Comparison of ENCODE assay signal across 1 cellular context in the genomic region with DNA sequence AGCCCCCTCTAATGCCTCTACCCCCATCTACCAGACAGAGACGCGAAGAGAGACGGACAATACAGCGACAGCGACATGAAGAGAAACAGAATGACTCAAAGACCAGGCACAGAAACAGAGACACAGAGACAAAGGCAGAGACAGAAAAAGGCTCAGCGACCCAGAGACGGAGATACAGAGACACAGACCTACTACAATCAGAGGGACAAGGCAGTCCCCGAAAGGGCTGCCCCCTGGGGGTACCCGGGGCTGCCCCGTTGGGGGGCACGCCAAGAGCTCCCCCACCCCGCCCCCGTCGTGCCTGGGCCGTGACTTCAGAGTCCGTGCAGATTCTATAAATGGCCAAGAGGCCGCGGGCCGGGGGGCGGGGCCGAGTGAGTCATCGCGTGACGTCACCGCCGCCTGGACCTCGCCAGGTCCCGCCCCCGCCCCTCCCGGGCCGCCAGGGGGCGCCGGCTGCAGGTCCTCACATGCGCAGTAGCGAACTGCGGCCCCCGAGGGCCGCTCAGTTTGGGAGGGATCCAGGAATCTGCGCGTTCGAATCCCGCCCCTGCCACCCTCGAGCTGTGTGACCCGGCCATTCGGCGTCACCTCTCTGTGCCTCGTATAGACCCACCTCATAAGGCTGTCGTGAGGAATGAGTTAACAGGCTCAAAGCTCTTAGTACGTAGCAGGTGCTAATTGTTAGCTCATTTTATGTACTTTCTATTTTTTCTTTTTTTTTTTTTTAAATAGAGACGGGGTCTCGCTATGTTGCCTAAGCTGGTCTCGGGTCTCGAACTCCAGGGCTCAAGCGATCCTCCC.
TF ChIP-seq lines count a peak whose summit lies in the region.

No MANE protein-coding gene starts in this region.

TF ChIP-seq in HEK293, 187 proteins besides CTCF, POLR2A, EP300 and RAD21 (continued from another document):
- TF ChIP-seq, protein P1, sequence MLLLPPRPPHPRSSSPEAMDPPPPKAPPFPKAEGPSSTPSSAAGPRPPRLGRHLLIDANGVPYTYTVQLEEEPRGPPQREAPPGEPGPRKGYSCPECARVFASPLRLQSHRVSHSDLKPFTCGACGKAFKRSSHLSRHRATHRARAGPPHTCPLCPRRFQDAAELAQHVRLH (tag by site-specific recombination; IDR thresholded peaks at IDR 0.05) = peak; percentile 98
- TF ChIP-seq, protein P2, sequence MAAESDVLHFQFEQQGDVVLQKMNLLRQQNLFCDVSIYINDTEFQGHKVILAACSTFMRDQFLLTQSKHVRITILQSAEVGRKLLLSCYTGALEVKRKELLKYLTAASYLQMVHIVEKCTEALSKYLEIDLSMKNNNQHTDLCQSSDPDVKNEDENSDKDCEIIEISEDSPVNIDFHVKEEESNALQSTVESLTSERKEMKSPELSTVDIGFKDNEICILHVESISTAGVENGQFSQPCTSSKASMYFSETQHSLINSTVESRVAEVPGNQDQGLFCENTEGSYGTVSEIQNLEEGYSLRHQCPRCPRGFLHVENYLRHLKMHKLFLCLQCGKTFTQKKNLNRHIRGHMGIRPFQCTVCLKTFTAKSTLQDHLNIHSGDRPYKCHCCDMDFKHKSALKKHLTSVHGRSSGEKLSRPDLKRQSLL (tag by site-specific recombination; IDR thresholded peaks at IDR 0.05) = peak; percentile 12; the same call in 1 of the 2 replicates
- TF ChIP-seq SP7 (tag by site-specific recombination; IDR thresholded peaks at IDR 0.05) (peak; percentile 65), WT1 (tag by site-specific recombination; IDR thresholded peaks at IDR 0.05) (0 out of 2 replicates have a peak, but pooled peaks have one; percentile 23), ZNF624 (tag by site-specific recombination; IDR thresholded peaks at IDR 0.05) (no peak), ZNF335 (tag by site-specific recombination; conservative IDR thresholded peaks at IDR 0.05) (peak; percentile 67), ZNF2 (tag by site-specific recombination; IDR thresholded peaks at IDR 0.05) (0 out of 2 replicates have a peak, but pooled peaks have one; percentile 49), GLIS2 (tag by site-specific recombination; IDR thresholded peaks at IDR 0.05) (peak; percentile 89), OSR2 (tag by site-specific recombination; IDR thresholded peaks at IDR 0.05) (no peak), ZNF214 (tag by site-specific recombination; IDR thresholded peaks at IDR 0.05; ENCODE audit: borderline replicate concordance) (no peak), YY1 (tag by site-specific recombination; IDR thresholded peaks at IDR 0.05) (peak; percentile 12; the same call in 1 of the 2 replicates), KLF8 (tag by site-specific recombination; IDR thresholded peaks at IDR 0.05) (peak; percentile 87), KLF10 (tag by site-specific recombination; IDR thresholded peaks at IDR 0.05) (peak; percentile 96), ZNF843 (tag by site-specific recombination; IDR thresholded peaks at IDR 0.05) (no peak), ZNF768 (tag by site-specific recombination; IDR thresholded peaks at IDR 0.05) (peak; percentile 99; the same call in 1 of the 2 replicates), ZBTB17 (tag by site-specific recombination; IDR thresholded peaks at IDR 0.05) (0 out of 2 replicates have a peak, but pooled peaks have one; percentile 28), ZNF670 (tag by site-specific recombination; IDR thresholded peaks at IDR 0.05; ENCODE audit: low read depth) (no peak), ZSCAN30 (tag by site-specific recombination; IDR thresholded peaks at IDR 0.05) (peak; percentile 91), ZNF221 (tag by site-specific recombination; IDR thresholded peaks at IDR 0.05; ENCODE audit: borderline replicate concordance) (no peak)
- TF ChIP-seq, protein P3, sequence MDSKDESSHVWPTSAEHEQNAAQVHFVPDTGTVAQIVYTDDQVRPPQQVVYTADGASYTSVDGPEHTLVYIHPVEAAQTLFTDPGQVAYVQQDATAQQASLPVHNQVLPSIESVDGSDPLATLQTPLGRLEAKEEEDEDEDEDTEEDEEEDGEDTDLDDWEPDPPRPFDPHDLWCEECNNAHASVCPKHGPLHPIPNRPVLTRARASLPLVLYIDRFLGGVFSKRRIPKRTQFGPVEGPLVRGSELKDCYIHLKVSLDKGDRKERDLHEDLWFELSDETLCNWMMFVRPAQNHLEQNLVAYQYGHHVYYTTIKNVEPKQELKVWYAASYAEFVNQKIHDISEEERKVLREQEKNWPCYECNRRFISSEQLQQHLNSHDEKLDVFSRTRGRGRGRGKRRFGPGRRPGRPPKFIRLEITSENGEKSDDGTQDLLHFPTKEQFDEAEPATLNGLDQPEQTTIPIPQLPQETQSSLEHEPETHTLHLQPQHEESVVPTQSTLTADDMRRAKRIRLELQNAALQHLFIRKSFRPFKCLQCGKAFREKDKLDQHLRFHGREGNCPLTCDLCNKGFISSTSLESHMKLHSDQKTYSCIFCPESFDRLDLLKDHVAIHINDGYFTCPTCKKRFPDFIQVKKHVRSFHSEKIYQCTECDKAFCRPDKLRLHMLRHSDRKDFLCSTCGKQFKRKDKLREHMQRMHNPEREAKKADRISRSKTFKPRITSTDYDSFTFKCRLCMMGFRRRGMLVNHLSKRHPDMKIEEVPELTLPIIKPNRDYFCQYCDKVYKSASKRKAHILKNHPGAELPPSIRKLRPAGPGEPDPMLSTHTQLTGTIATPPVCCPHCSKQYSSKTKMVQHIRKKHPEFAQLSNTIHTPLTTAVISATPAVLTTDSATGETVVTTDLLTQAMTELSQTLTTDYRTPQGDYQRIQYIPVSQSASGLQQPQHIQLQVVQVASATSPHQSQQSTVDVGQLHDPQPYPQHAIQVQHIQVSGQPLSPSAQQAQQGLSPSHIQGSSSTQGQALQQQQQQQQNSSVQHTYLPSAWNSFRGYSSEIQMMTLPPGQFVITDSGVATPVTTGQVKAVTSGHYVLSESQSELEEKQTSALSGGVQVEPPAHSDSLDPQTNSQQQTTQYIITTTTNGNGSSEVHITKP (tag by site-specific recombination; IDR thresholded peaks at IDR 0.05) = peak; percentile 16; the same call in 1 of the 2 replicates
- TF ChIP-seq, protein P4, sequence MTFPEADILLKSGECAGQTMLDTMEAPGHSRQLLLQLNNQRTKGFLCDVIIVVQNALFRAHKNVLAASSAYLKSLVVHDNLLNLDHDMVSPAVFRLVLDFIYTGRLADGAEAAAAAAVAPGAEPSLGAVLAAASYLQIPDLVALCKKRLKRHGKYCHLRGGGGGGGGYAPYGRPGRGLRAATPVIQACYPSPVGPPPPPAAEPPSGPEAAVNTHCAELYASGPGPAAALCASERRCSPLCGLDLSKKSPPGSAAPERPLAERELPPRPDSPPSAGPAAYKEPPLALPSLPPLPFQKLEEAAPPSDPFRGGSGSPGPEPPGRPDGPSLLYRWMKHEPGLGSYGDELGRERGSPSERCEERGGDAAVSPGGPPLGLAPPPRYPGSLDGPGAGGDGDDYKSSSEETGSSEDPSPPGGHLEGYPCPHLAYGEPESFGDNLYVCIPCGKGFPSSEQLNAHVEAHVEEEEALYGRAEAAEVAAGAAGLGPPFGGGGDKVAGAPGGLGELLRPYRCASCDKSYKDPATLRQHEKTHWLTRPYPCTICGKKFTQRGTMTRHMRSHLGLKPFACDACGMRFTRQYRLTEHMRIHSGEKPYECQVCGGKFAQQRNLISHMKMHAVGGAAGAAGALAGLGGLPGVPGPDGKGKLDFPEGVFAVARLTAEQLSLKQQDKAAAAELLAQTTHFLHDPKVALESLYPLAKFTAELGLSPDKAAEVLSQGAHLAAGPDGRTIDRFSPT (tag by site-specific recombination; IDR thresholded peaks at IDR 0.05) = peak; percentile 91
- TF ChIP-seq, protein P5, sequence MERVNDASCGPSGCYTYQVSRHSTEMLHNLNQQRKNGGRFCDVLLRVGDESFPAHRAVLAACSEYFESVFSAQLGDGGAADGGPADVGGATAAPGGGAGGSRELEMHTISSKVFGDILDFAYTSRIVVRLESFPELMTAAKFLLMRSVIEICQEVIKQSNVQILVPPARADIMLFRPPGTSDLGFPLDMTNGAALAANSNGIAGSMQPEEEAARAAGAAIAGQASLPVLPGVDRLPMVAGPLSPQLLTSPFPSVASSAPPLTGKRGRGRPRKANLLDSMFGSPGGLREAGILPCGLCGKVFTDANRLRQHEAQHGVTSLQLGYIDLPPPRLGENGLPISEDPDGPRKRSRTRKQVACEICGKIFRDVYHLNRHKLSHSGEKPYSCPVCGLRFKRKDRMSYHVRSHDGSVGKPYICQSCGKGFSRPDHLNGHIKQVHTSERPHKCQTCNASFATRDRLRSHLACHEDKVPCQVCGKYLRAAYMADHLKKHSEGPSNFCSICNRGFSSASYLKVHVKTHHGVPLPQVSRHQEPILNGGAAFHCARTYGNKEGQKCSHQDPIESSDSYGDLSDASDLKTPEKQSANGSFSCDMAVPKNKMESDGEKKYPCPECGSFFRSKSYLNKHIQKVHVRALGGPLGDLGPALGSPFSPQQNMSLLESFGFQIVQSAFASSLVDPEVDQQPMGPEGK (tag by site-specific recombination; IDR thresholded peaks at IDR 0.05) = peak; percentile 94
- TF ChIP-seq, protein P6, sequence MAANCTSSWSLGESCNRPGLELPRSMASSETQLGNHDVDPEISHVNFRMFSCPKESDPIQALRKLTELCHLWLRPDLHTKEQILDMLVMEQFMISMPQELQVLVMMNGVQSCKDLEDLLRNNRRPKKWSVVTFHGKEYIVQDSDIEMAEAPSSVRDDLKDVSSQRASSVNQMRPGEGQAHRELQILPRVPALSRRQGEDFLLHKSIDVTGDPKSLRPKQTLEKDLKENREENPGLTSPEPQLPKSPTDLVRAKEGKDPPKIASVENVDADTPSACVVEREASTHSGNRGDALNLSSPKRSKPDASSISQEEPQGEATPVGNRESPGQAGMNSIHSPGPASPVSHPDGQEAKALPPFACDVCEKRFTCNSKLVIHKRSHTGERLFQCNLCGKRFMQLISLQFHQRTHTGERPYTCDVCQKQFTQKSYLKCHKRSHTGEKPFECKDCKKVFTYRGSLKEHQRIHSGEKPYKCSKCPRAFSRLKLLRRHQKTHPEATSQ (tag by site-specific recombination; IDR thresholded peaks at IDR 0.05) = peak; percentile 51; the same call in 1 of the 2 replicates
- TF ChIP-seq, protein P7, sequence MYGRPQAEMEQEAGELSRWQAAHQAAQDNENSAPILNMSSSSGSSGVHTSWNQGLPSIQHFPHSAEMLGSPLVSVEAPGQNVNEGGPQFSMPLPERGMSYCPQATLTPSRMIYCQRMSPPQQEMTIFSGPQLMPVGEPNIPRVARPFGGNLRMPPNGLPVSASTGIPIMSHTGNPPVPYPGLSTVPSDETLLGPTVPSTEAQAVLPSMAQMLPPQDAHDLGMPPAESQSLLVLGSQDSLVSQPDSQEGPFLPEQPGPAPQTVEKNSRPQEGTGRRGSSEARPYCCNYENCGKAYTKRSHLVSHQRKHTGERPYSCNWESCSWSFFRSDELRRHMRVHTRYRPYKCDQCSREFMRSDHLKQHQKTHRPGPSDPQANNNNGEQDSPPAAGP (tag by site-specific recombination; IDR thresholded peaks at IDR 0.05) = peak; percentile 74
- TF ChIP-seq, protein P8, sequence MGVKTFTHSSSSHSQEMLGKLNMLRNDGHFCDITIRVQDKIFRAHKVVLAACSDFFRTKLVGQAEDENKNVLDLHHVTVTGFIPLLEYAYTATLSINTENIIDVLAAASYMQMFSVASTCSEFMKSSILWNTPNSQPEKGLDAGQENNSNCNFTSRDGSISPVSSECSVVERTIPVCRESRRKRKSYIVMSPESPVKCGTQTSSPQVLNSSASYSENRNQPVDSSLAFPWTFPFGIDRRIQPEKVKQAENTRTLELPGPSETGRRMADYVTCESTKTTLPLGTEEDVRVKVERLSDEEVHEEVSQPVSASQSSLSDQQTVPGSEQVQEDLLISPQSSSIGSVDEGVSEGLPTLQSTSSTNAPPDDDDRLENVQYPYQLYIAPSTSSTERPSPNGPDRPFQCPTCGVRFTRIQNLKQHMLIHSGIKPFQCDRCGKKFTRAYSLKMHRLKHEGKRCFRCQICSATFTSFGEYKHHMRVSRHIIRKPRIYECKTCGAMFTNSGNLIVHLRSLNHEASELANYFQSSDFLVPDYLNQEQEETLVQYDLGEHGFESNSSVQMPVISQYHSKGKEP (tag by site-specific recombination; IDR thresholded peaks at IDR 0.05) = peak; percentile 62; the same call in 1 of the 2 replicates
- TF ChIP-seq, protein P9, sequence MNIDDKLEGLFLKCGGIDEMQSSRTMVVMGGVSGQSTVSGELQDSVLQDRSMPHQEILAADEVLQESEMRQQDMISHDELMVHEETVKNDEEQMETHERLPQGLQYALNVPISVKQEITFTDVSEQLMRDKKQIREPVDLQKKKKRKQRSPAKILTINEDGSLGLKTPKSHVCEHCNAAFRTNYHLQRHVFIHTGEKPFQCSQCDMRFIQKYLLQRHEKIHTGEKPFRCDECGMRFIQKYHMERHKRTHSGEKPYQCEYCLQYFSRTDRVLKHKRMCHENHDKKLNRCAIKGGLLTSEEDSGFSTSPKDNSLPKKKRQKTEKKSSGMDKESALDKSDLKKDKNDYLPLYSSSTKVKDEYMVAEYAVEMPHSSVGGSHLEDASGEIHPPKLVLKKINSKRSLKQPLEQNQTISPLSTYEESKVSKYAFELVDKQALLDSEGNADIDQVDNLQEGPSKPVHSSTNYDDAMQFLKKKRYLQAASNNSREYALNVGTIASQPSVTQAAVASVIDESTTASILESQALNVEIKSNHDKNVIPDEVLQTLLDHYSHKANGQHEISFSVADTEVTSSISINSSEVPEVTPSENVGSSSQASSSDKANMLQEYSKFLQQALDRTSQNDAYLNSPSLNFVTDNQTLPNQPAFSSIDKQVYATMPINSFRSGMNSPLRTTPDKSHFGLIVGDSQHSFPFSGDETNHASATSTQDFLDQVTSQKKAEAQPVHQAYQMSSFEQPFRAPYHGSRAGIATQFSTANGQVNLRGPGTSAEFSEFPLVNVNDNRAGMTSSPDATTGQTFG (tag by site-specific recombination; IDR thresholded peaks at IDR 0.05; ENCODE audit: borderline replicate concordance) = peak; percentile 59; the same call in 1 of the 2 replicates
